ENCODE assay signal across 10 cellular contexts in the genomic region with DNA sequence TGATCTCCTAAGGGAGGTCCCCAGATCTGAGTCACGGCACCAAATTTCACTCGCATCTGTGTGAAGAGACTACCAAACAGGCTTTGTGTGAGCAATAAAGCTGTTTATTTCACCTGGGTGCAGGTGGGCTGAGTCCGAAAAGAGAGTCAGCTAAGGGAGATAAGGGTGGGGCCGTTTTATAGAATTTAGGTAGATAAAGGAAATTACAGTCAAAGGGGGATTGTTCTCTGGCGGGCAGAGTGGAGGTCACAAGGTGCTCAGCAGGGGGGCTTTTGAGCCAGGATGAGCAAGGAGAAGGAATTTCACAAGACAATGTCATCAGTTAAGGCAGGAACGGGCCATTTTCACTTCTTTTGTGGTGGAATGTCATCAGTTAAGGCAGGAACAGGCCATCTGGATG. TPM values are rescaled to one million over a fixed set of nuclear protein-coding genes. Genes with fewer than 3 reads are reported as not detected.
"Had no signal": no experiment of that assay in that cellular context is flagged by ENCODE, and none has a peak within 500 bp of the region (broad histone marks: within the 10 kb centered on the region; RNA-seq: fewer than 3 reads in every experiment).

No MANE protein-coding gene starts in this region.

RNA-seq across cellular contexts. Expression of a gene that starts 8.2 kb away (rescaled TPM):
- total RNA-seq: cerebellum; fibroblast of villous mesenchyme; frontal cortex; natural killer cell treated with Interleukin-12 subunit alpha and Interleukin-12 subunit beta and Interleukin-15 and Interleukin-18, amount 100 ng/mL, for 72 hours; neural crest cell; osteoblast; prostate gland; right atrium auricular region had no signal
- polyA plus RNA-seq: immature natural killer cell, keratinocyte had no signal
